8 cellular contexts compared by ENCODE assay signal in the genomic region with DNA sequence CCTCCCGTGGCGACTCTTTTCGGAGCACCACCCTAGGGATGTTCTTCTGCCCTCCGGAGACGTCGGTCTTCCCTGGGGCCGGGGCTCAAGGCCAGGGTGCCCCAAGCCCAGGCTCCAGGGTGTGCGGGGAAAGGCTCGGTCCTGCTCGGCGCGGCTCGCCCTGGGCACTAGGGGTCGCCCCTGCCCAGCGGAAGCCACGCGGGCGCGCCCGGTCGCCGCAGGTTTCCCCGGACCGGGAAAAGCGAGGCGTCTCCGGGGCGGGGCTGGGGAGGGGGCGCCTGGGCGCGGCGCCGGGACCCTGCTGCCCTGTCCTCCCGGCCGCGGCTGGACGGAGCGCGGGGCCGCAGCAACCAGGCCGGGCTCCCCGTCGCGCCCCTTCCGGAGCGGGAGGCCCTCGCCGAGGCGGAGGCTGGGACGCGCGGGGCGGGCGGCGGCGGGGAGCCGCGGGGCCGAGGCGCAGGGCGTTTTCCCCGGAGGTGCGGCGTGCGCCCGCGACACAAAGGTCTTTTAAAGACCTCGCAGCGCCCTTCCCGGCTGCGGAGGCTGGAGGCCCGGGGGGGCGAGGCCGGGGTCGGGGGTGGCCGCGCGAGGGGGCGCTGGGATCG.
DNase-seq lines count a peak whose midpoint lies in the region; ATAC-seq and TF ChIP-seq lines count a peak whose summit lies in the region.

No MANE protein-coding gene starts in this region.

- peaks cover 8% of the 10 kb centered on the region for H3K9me3 ChIP-seq in HUES6 (ENCODE audit: control insufficient read depth, insufficient read depth, low read depth, low read length)
- H3K9me3 ChIP-seq in neutrophil, result no peaks in the 10 kb centered on the region

- POLR2A ChIA-PET in RWPE1 (lab: Yijun Ruan, JAX; ENCODE audit: low non-redundant PET), result interaction anchor here (0.6 kb wide), 1 partner anchor 13 kb away, joined by 5 read pairs; no protein-coding TSS in a partner anchor

- peak overlapping the region; percentile 59 for H3K9ac ChIP-seq in HUES6 (ENCODE audit: low read length)

- H3K36me3 ChIP-seq in HUES6 (ENCODE audit: control insufficient read depth, insufficient read depth, low read length), result no peaks in the 10 kb centered on the region
- no peaks in the 10 kb centered on the region for H3K36me3 ChIP-seq in neutrophil

- CTCF ChIA-PET in RWPE1 (lab: Yijun Ruan, JAX), result interaction anchor here (0.6 to 1.7 kb wide), 4 partner anchors 11 to 702 kb away, joined by 3 to 7 read pairs (median 4); no protein-coding TSS in a partner anchor

- TF ChIP-seq CTCF in RWPE1 (conservative IDR thresholded peaks at IDR 0.05; ENCODE audit: low read depth) (peak; percentile 93), neutrophil (IDR thresholded peaks at IDR 0.05) (peak; percentile 82)

- H3K27me3 ChIP-seq in HUES6 (ENCODE audit: control insufficient read depth, insufficient read depth, low read length), result peaks cover 31% of the 10 kb centered on the region
- H3K27me3 ChIP-seq in neutrophil, result peaks cover 46% of the 10 kb centered on the region

- peak overlapping the region; percentile 62; the same call in 1 of the 2 replicates for H3K27ac ChIP-seq in HUES6 (ENCODE audit: low read depth, low read length)
- peak overlapping the region; percentile 96 for H3K27ac ChIP-seq in RWPE1
- H3K27ac ChIP-seq in neutrophil, result no peak overlapping the region

- peak; percentile 86 for ATAC-seq in GM21381 (IDR thresholded peaks at IDR 0.05; ENCODE audit: unreplicated experiment)

- peak overlapping the region; percentile 61 for H3K4me3 ChIP-seq in HUES6 (ENCODE audit: low read depth, low read length)
- peak overlapping the region; percentile 56 to 62 for H3K4me3 ChIP-seq in neutrophil (ENCODE audit: low read depth in 1 of 2, low read length in 1 of 2)

- H3K4me1 ChIP-seq in HUES6 (ENCODE audit: control insufficient read depth, insufficient read depth, low read length) (peaks cover 30% of the 10 kb centered on the region), neutrophil (ENCODE audit: control insufficient read depth in 1 of 2, insufficient read depth in 1 of 2, low read depth in 1 of 2, low read length in 1 of 2) (peaks cover 5 to 12% of the 10 kb centered on the region in 2 experiments)

- DNase-seq in COLO668 (lab: John Stamatoyannopoulos, UW; ENCODE audit: unreplicated experiment), result peak; percentile 70
- peak; percentile 63 for DNase-seq in RWPE1 (ENCODE audit: low spot score)
- DNase-seq in activated effector memory CD4-positive, alpha-beta T cell treated with anti-CD3 and anti-CD28 coated beads, Interleukin-2, amount 50 U/mL, for 16 hours, result peak; percentile 90
- DNase-seq in germinal center (ENCODE audit: low spot score), result peak; percentile 40
- peak; percentile 71 for DNase-seq in superior temporal gyrus (ENCODE audit: extremely low spot score)

Comparison
In these comparisons a context has a peak if more than half of its experiments do, and no peak if none do; other contexts are left out.
1. DNase-seq: peak in every context shown above with its lines; median percentile 90 in activated effector memory CD4-positive, alpha-beta T cell treated with anti-CD3 and anti-CD28 coated beads, Interleukin-2, amount 50 U/mL, for 16 hours; 71 in superior temporal gyrus; 70 in COLO668; 63 in RWPE1; 40 in germinal center.